In the genomic region with DNA sequence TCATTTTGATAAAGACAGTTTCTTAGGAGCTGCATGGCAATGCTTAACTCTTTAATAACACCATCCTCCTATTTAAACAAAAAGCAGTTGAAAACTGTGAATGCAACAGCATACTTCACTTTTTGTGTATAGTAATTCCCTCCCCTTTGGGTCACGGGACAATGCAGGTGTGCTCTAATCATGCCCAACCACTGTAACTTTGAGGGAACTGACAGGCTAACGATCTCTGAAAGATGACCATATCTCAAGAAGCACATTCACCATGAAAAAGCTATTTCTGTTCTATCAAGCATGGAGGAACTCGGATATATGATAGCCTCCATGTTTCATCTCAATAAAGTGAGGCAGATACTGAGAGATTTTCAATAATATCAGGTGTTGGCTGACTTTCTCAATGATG, we compare ENCODE assay signal across 17 cellular contexts.
DNase-seq lines count a peak whose midpoint lies in the region; ATAC-seq lines count a peak whose summit lies in the region.
"Had no signal": no experiment of that assay in that cellular context is flagged by ENCODE, and none has a peak within 500 bp of the region (broad histone marks: within the 10 kb centered on the region; RNA-seq: fewer than 3 reads in every experiment).

No MANE protein-coding gene starts in this region.

- peaks cover 13 to 36% of the 10 kb centered on the region in 2 donors for H3K4me1 Mint-ChIP-seq in immature natural killer cell
- H3K4me1 Mint-ChIP-seq: activated naive CD8-positive, alpha-beta T cell treated with anti-CD3 and anti-CD28 coated beads for 36 hours; nephron had no signal

- H3K27me3 Mint-ChIP-seq in immature natural killer cell (ENCODE audit: low read depth in 3 of 3) = peaks cover 0 to 2% (median 0%) of the 10 kb centered on the region in 3 donors
- H3K27me3 Mint-ChIP-seq: activated naive CD8-positive, alpha-beta T cell treated with anti-CD3 and anti-CD28 coated beads for 36 hours; central memory CD8-positive, alpha-beta T cell had no signal

- H3K36me3 Mint-ChIP-seq in immature natural killer cell = peaks cover 32 to 55% (median 52%) of the 10 kb centered on the region in 3 donors

- ATAC-seq in GM18873 (IDR thresholded peaks at IDR 0.05; ENCODE audit: low FRiP score, unreplicated experiment) = peak; percentile 74
- ATAC-seq in GM21529 (IDR thresholded peaks at IDR 0.05; ENCODE audit: unreplicated experiment) = peak; percentile 82
- ATAC-seq in HG03039 (IDR thresholded peaks at IDR 0.05; ENCODE audit: unreplicated experiment) = peak; percentile 61
- ATAC-seq in HG03575 (IDR thresholded peaks at IDR 0.05; ENCODE audit: extremely low read depth, insufficient number of reproducible peaks, low FRiP score, unreplicated experiment) = peak; percentile 39
- ATAC-seq: heart left ventricle, left lobe of liver, sciatic nerve had no signal

- peaks cover 0 to 2% (median 0%) of the 10 kb centered on the region in 6 donors for H3K9me3 Mint-ChIP-seq in immature natural killer cell
- H3K9me3 Mint-ChIP-seq: activated naive CD8-positive, alpha-beta T cell treated with anti-CD3 and anti-CD28 coated beads for 36 hours; central memory CD8-positive, alpha-beta T cell; nephron had no signal

- DNase-seq in glomerular visceral epithelial cell (ENCODE audit: extremely low spot score) (no peak), immature natural killer cell (no peak), NCI-H524 (lab: John Stamatoyannopoulos, UW) (no peak)
- no peak for DNase-seq in activated CD4-positive, alpha-beta T cell treated with anti-CD3 and anti-CD28 coated beads for 4 hours
- DNase-seq: activated naive CD8-positive, alpha-beta T cell treated with anti-CD3 and anti-CD28 coated beads for 36 hours; heart left ventricle; NCI-H526; SHP77; substantia nigra had no signal

- H3K4me3 Mint-ChIP-seq in immature natural killer cell = no peak overlapping the region
- H3K4me3 Mint-ChIP-seq: activated naive CD8-positive, alpha-beta T cell treated with anti-CD3 and anti-CD28 coated beads for 36 hours; central memory CD8-positive, alpha-beta T cell; nephron had no signal

- peak overlapping the region in 1 of 6 donors; percentile 41 for H3K27ac Mint-ChIP-seq in immature natural killer cell
- H3K27ac Mint-ChIP-seq: activated naive CD8-positive, alpha-beta T cell treated with anti-CD3 and anti-CD28 coated beads for 36 hours; nephron had no signal
